In the genomic region with DNA sequence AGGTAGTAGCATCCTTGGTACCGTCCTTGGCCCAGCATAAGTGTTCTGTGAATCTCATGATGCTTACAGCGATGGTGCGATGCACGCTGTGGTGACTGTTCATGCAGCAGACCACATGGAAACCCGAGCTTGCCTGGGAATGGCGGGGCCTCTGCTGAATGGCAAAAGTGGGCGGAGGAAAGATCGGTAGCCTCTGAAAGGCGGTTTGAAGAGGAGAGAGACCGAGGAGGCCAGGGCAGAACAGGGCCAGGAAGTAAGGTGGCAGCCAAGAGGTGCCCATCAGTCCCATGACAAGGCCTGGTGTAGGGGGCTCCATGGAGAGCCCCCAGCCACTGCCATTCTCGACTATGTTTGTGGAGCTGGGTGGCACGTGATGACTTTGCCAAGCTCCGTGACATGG, we compare ENCODE assay signal across 33 cellular contexts. TPM values are rescaled to one million over a fixed set of nuclear protein-coding genes. Genes with fewer than 3 reads are reported as not detected.
"Had no signal": no experiment of that assay in that cellular context is flagged by ENCODE, and none has a peak within 500 bp of the region (broad histone marks: within the 10 kb centered on the region; RNA-seq: fewer than 3 reads in every experiment).

No MANE protein-coding gene starts in this region.

- H3K4me1 ChIP-seq: left lung, parathyroid adenoma, right lobe of liver had no signal

- H3K27me3 ChIP-seq: right lobe of liver, upper lobe of left lung had no signal

- H3K27me3 Mint-ChIP-seq: activated naive CD8-positive, alpha-beta T cell had no signal

- FAIRE-seq: astrocyte, TTC549 had no signal

- DNase-seq: activated CD4-positive, alpha-beta memory T cell treated with anti-CD3 and anti-CD28 coated beads, Interleukin-2, amount 10 ng/mL, durations not matched to agents 7 days and 5 days; activated CD4-positive, alpha-beta T cell treated with anti-CD3 and anti-CD28 coated beads, Interleukin-2, amount 10 ng/mL, durations not matched to agents 24 days and 14 days; brain microvascular endothelial cell; caudate nucleus; endodermal cell; foreskin fibroblast; head of caudate nucleus; hypothalamus; immature natural killer cell; nucleus accumbens; SK-N-SH; stimulated activated CD4-positive, alpha-beta T cell treated with anti-CD3 and anti-CD28 coated beads, Interleukin-12 subunit alpha, Interleukin-12 subunit beta, amount 100 ng/mL, for 4 hours; stimulated activated CD4-positive, alpha-beta T cell treated with anti-CD3 and anti-CD28 coated beads, Interleukin-4, amount 100 ng/mL, for 1 hour; SW 1271; T-helper 9 cell; upper lobe of left lung; WERI-Rb-1 had no signal

- H2AFZ ChIP-seq: parathyroid adenoma had no signal

- H3K27ac Mint-ChIP-seq: activated CD4-positive, alpha-beta memory T cell treated with anti-CD3 and anti-CD28 coated beads, Interleukin-2, amount 10 ng/mL, durations not matched to agents 7 days and 5 days; activated CD4-positive, alpha-beta T cell treated with anti-CD3 and anti-CD28 coated beads, Interleukin-2, amount 10 ng/mL, durations not matched to agents 24 days and 14 days; activated naive CD8-positive, alpha-beta T cell; endodermal cell; immature natural killer cell; stimulated activated effector memory CD8-positive, alpha-beta T cell treated with anti-CD3 and anti-CD28 coated beads, Interleukin-12 subunit alpha, Interleukin-12 subunit beta, amount 100 ng/mL, for 72 hours; T-helper 1 cell treated with Interleukin-12 subunit alpha and Interleukin-12 subunit beta and Interleukin-4 antibody, amounts not matched to agents 30 μg/mL and 1 μg/mL, for 36 hours had no signal

- H3K9ac ChIP-seq: parathyroid adenoma, SK-N-SH had no signal

- H3K4me3 ChIP-seq: left lung, right lobe of liver, thoracic aorta, upper lobe of left lung had no signal

- H3K79me2 ChIP-seq: parathyroid adenoma had no signal

- ATAC-seq: esophagus mucosa, left lung, right lobe of liver had no signal

- H3K27ac ChIP-seq: brain microvascular endothelial cell, left lung, parathyroid adenoma, right lobe of liver, thoracic aorta, upper lobe of left lung, WERI-Rb-1 had no signal

- H3K4me3 Mint-ChIP-seq: activated CD4-positive, alpha-beta memory T cell treated with anti-CD3 and anti-CD28 coated beads, Interleukin-2, amount 10 ng/mL, durations not matched to agents 7 days and 5 days; activated CD4-positive, alpha-beta T cell treated with anti-CD3 and anti-CD28 coated beads, Interleukin-2, amount 10 ng/mL, durations not matched to agents 24 days and 14 days; activated naive CD8-positive, alpha-beta T cell; activated T-cell treated with anti-CD3 and anti-CD28 coated beads, Interleukin-2, amount 50 U/mL, for 24 hours; endodermal cell; immature natural killer cell; stimulated activated effector memory CD8-positive, alpha-beta T cell treated with anti-CD3 and anti-CD28 coated beads, Interleukin-12 subunit alpha, Interleukin-12 subunit beta, amount 100 ng/mL, for 72 hours; stimulated activated naive CD8-positive, alpha-beta T cell treated with anti-CD3 and anti-CD28 coated beads, Interleukin-15, Interleukin-2, amounts not matched to agents 100 ng/mL and 50 ng/mL, for 24 hours; T-helper 1 cell treated with Interleukin-12 subunit alpha and Interleukin-12 subunit beta and Interleukin-4 antibody, amounts not matched to agents 30 μg/mL and 1 μg/mL, for 36 hours had no signal

- H3K9me3 ChIP-seq: left lung, right lobe of liver, SK-N-SH, thoracic aorta, upper lobe of left lung had no signal

- H3K4me2 ChIP-seq: SK-N-SH had no signal

- H3K36me3 ChIP-seq: brain microvascular endothelial cell, left lung, right lobe of liver, thoracic aorta, upper lobe of left lung, WERI-Rb-1 had no signal

- H3K36me3 Mint-ChIP-seq: activated naive CD8-positive, alpha-beta T cell; immature natural killer cell; stimulated activated effector memory CD8-positive, alpha-beta T cell treated with anti-CD3 and anti-CD28 coated beads, Interleukin-12 subunit alpha, Interleukin-12 subunit beta, amount 100 ng/mL, for 72 hours had no signal

- H3K4me1 Mint-ChIP-seq: immature natural killer cell; stimulated activated effector memory CD8-positive, alpha-beta T cell treated with anti-CD3 and anti-CD28 coated beads, Interleukin-12 subunit alpha, Interleukin-12 subunit beta, amount 100 ng/mL, for 72 hours had no signal

- H3K9me3 Mint-ChIP-seq: activated CD4-positive, alpha-beta memory T cell treated with anti-CD3 and anti-CD28 coated beads, Interleukin-2, amount 10 ng/mL, durations not matched to agents 7 days and 5 days; activated CD4-positive, alpha-beta T cell treated with anti-CD3 and anti-CD28 coated beads, Interleukin-2, amount 10 ng/mL, durations not matched to agents 24 days and 14 days; activated T-cell treated with anti-CD3 and anti-CD28 coated beads, Interleukin-2, amount 50 U/mL, for 24 hours; endodermal cell; immature natural killer cell; stimulated activated effector memory CD8-positive, alpha-beta T cell treated with anti-CD3 and anti-CD28 coated beads, Interleukin-12 subunit alpha, Interleukin-12 subunit beta, amount 100 ng/mL, for 72 hours; stimulated activated naive CD8-positive, alpha-beta T cell treated with anti-CD3 and anti-CD28 coated beads, Interleukin-15, Interleukin-2, amounts not matched to agents 100 ng/mL and 50 ng/mL, for 24 hours; T-helper 1 cell treated with Interleukin-12 subunit alpha and Interleukin-12 subunit beta and Interleukin-4 antibody, amounts not matched to agents 30 μg/mL and 1 μg/mL, for 36 hours had no signal

RNA-seq across cellular contexts. Expression of gene CNPY1, which starts 33.2 kb away (rescaled TPM):
- total RNA-seq: activated CD4-positive, alpha-beta memory T cell treated with anti-CD3 and anti-CD28 coated beads, Interleukin-2, amount 10 ng/mL, durations not matched to agents 7 days and 5 days; activated CD4-positive, alpha-beta T cell treated with anti-CD3 and anti-CD28 coated beads, Interleukin-2, amount 10 ng/mL, durations not matched to agents 24 days and 14 days; astrocyte; esophagus mucosa; kidney epithelial cell; left lung; lung microvascular endothelial cell; mucosa of gallbladder; subcutaneous adipose tissue; thoracic aorta; upper lobe of left lung had no signal
- polyA plus RNA-seq: immature natural killer cell, SK-N-SH had no signal
